8 cellular contexts compared by ENCODE assay signal in the genomic region with DNA sequence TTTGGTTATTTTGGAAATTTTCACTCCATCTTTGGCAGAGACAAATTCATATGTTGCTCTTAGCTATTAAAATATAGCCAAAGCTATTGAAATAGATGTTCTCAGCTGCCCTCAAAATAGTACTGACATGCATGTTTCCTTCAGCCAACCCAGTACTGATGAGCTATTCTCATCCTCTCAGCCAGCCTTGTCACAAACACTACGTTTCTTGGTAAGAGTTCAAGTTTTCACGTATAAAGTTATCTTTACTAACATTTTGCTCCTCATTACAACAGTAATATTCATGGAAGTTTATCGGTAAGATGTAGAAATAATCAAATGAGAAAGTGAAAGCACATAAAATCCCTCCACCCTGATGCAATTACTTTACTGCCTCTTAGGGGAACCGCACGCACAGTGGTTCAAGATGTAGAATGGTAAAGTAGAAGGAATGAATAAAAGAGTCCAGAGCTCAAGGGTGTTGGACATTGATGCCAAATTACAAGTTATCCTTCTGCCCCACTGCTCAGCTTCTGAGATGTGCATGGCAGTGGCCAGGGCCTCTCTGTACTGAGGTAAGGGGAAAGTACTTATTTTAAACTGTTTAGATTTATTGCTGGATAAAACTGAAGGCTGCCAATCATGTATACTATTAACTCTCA. TPM values are rescaled to one million over a fixed set of nuclear protein-coding genes. Genes with fewer than 3 reads are reported as not detected.
DNase-seq lines count a peak whose midpoint lies in the region; ATAC-seq, FAIRE-seq and TF ChIP-seq lines count a peak whose summit lies in the region.

No MANE protein-coding gene starts in this region.

- peak overlapping the region; percentile 97 for H3K27ac Mint-ChIP-seq in activated CD8-positive, alpha-beta T cell treated with anti-CD3 and anti-CD28 coated beads, Interleukin-2, amount 10 ng/mL, durations not matched to agents 7 days and 5 days

- H3K9me3 ChIP-seq in A549 = no peaks in the 10 kb centered on the region
- H3K9me3 ChIP-seq in right cardiac atrium (ENCODE audit: control insufficient read depth, low read length) = no peaks in the 10 kb centered on the region

- TF ChIP-seq EP300 in A549 (IDR thresholded peaks at IDR 0.05) = no peak

- peak overlapping the region; percentile 65 for H3K4me2 ChIP-seq in A549

- POLR2A ChIA-PET in A549 (lab: Yijun Ruan, JAX) = interaction anchor here (1.0 kb wide), 2 partner anchors 12 to 20 kb away, joined by 3 to 5 read pairs; partner anchors contain the start of gene GCH1
- POLR2A ChIA-PET in activated CD8-positive, alpha-beta T cell treated with anti-CD3 and anti-CD28 coated beads, Interleukin-2, amount 10 ng/mL, durations not matched to agents 7 days and 5 days (lab: Charles Lee) = interaction anchor here (0.6 to 2.3 kb wide), 7 partner anchors 17 to 170 kb away, joined by 3 to 26 read pairs (median 4); partner anchors contain the start of genes GCH1, MAPK1IP1L, SOCS4 and WDHD1

- peak overlapping the region; percentile 83 for H3K4me3 Mint-ChIP-seq in activated CD8-positive, alpha-beta T cell treated with anti-CD3 and anti-CD28 coated beads, Interleukin-2, amount 10 ng/mL, durations not matched to agents 7 days and 5 days

- TF ChIP-seq CTCF in A549 (IDR thresholded peaks at IDR 0.05) = no peak

- H3K27me3 ChIP-seq in right cardiac atrium (ENCODE audit: control insufficient read depth, insufficient read depth) = no peaks in the 10 kb centered on the region

- H3K4me3 ChIP-seq in A549 (0 out of 3 replicates have a peak overlapping the region, but pooled peaks have one; percentile 24), right cardiac atrium (ENCODE audit: low read length) (peak overlapping the region; percentile 60)

- no peaks in the 10 kb centered on the region for H3K27me3 Mint-ChIP-seq in activated CD8-positive, alpha-beta T cell treated with anti-CD3 and anti-CD28 coated beads, Interleukin-2, amount 10 ng/mL, durations not matched to agents 7 days and 5 days (ENCODE audit: low read depth)

- DNase-seq in A549 (ENCODE audit: low read depth in 1 of 2, low spot score in 1 of 2) = no peak
- DNase-seq in activated CD8-positive, alpha-beta T cell treated with anti-CD3 and anti-CD28 coated beads, Interleukin-2, amount 10 ng/mL, durations not matched to agents 7 days and 5 days = peak; percentile 63
- DNase-seq in right cardiac atrium = no peak
- DNase-seq in NCI-H2029 (lab: John Stamatoyannopoulos, UW) = no peak
- DNase-seq in NCI-H524 treated with DMSO at 0.1 percent for 48 hours (lab: John Stamatoyannopoulos, UW) = no peak

- no peak for FAIRE-seq in A549 (lab: Jason Lieb, UNC)

- CTCF ChIA-PET in A549 (lab: Yijun Ruan, JAX) = interaction anchor here (0.9 to 1.5 kb wide), 4 partner anchors 11 to 76 kb away, joined by 3 to 5 read pairs (median 4); no protein-coding TSS in a partner anchor
- CTCF ChIA-PET in activated CD8-positive, alpha-beta T cell treated with anti-CD3 and anti-CD28 coated beads, Interleukin-2, amount 10 ng/mL, durations not matched to agents 7 days and 5 days (lab: Charles Lee) = interaction anchor here (0.9 to 3.1 kb wide), 25 partner anchors 10 to 393 kb away, joined by 3 to 42 read pairs (median 3); partner anchors contain the start of genes CGRRF1, GCH1, GMFB and MAPK1IP1L

- H3K4me1 Mint-ChIP-seq in activated CD8-positive, alpha-beta T cell treated with anti-CD3 and anti-CD28 coated beads, Interleukin-2, amount 10 ng/mL, durations not matched to agents 7 days and 5 days (ENCODE audit: low read depth) = peaks cover 49% of the 10 kb centered on the region

- H3K36me3 Mint-ChIP-seq in activated CD8-positive, alpha-beta T cell treated with anti-CD3 and anti-CD28 coated beads, Interleukin-2, amount 10 ng/mL, durations not matched to agents 7 days and 5 days (ENCODE audit: low read depth) = peaks cover 25% of the 10 kb centered on the region

- 61% methylated on average over 5 of the region's 5 CpGs for WGBS in A549 (ENCODE audit: missing lambda C conversion rate)
- WGBS in right cardiac atrium = 13% methylated on average over 5 of the region's 5 CpGs

- ATAC-seq in A549 (peak; percentile 48 to 69; a peak in 4 of 6 replicates), GM18519 (IDR thresholded peaks at IDR 0.05; ENCODE audit: low FRiP score, unreplicated experiment) (peak; percentile 31), HG03135 (IDR thresholded peaks at IDR 0.05; ENCODE audit: unreplicated experiment) (peak; percentile 33), right cardiac atrium (peak; percentile 59 to 72)
- ATAC-seq in activated CD8-positive, alpha-beta T cell treated with anti-CD3 and anti-CD28 coated beads, Interleukin-2, amount 10 ng/mL, durations not matched to agents 7 days and 5 days = peak; percentile 73

- TF ChIP-seq RAD21 in A549 (conservative IDR thresholded peaks at IDR 0.05 in 1 of 2, IDR thresholded peaks at IDR 0.05 in 1 of 2) = no peak

- intact Hi-C loops in right cardiac atrium (cut with DNase I) = no loop called here

- H3K4me1 ChIP-seq in A549 (no peaks in the 10 kb centered on the region), right cardiac atrium (ENCODE audit: control insufficient read depth, insufficient read depth, low read length) (no peaks in the 10 kb centered on the region)

- no peak for TF ChIP-seq POLR2A in A549 (IDR thresholded peaks at IDR 0.05; ENCODE audit: low read length)

- H3K9me3 Mint-ChIP-seq in activated CD8-positive, alpha-beta T cell treated with anti-CD3 and anti-CD28 coated beads, Interleukin-2, amount 10 ng/mL, durations not matched to agents 7 days and 5 days (ENCODE audit: insufficient read depth) = no peaks in the 10 kb centered on the region

- H3K27ac ChIP-seq in A549 (peak overlapping the region in 1 of 2 experiments; percentile 60; a peak in 1 of 6 replicates), right cardiac atrium (ENCODE audit: low read length) (peak overlapping the region; percentile 62), temporal lobe (ENCODE audit: low read depth, low read length) (peak overlapping the region; percentile 19)

TF ChIP-seq in A549, 52 proteins besides CTCF, POLR2A, EP300 and RAD21:
- TF ChIP-seq BCL3 (IDR thresholded peaks at IDR 0.05) (no peak), FOSL2 (IDR thresholded peaks at IDR 0.05) (no peak), FOSL2 (CRISPR knock-in tag; IDR thresholded peaks at IDR 0.05) (no peak), RCOR1 (IDR thresholded peaks at IDR 0.05; ENCODE audit: low read depth, low read length) (no peak), ZFP36 (IDR thresholded peaks at IDR 0.05; ENCODE audit: borderline replicate concordance, partially characterized antibody) (no peak), BHLHE40 (IDR thresholded peaks at IDR 0.05; ENCODE audit: low read depth, low read length) (no peak), EHMT2 (IDR thresholded peaks at IDR 0.05; ENCODE audit: low read depth) (no peak)

RNA-seq across cellular contexts. Expression of gene GCH1, which starts 20.7 kb away (rescaled TPM):
- polyA plus RNA-seq in A549 (2011; rRNA removed) (4.4 and 5.0 TPM in 2 replicates), A549 (2017; fragmentation: RNase III; extraction: RNeasy Plus Mini Kit Qiagen cat#74134 plus additional on column Dnase treatment) (2.9 to 3.0 TPM (median 3.0 TPM) in 3 replicates), right cardiac atrium (2.5 TPM)
- polyA plus RNA-seq in A549 (2012; cell fraction: cytosol; rRNA removed) = 1.5 and 2.1 TPM in 2 replicates
- 1.8 TPM in 2 replicates for polyA plus RNA-seq in A549 (2012; cell fraction: nucleus; rRNA removed)
- 3.6 and 7.2 TPM in 2 replicates for polyA minus RNA-seq in A549 (2011; rRNA and poly(A)+ RNA removed)
- 10 to 100 TPM; 51.4 to 52.3 TPM for total RNA-seq in activated CD8-positive, alpha-beta T cell treated with anti-CD3 and anti-CD28 coated beads, Interleukin-2, amount 10 ng/mL, durations not matched to agents 7 days and 5 days
- total RNA-seq in right cardiac atrium (1 to 10 TPM; 1.6 to 4.8 (median 2.1) TPM), temporal lobe (0.98 TPM)

Comparison
In these comparisons a context has a peak if more than half of its experiments do, and no peak if none do; other contexts are left out.
1. RNA of gene GCH1, which starts 20.7 kb away (total RNA-seq): 51.4 to 52.3 TPM in activated CD8-positive, alpha-beta T cell treated with anti-CD3 and anti-CD28 coated beads, Interleukin-2, amount 10 ng/mL, durations not matched to agents 7 days and 5 days; 1.6 to 4.8 TPM in right cardiac atrium and 0.98 TPM in temporal lobe (single experiment); every median in the first group is over 4 times any median in the second.
2. Peak in every context shown above with its lines, with median percentiles within 50 percentile points of each other: ATAC-seq.